Comparison of ENCODE assay signal across 10 cellular contexts in genomic region chr19:12955996-12956395, GRCh38. TPM values are rescaled to one million over a fixed set of nuclear protein-coding genes. Genes with fewer than 3 reads are reported as not detected.
DNase-seq lines count a peak whose midpoint lies in the region; ATAC-seq and TF ChIP-seq lines count a peak whose summit lies in the region.
"Had no signal": no experiment of that assay in that cellular context is flagged by ENCODE, and none has a peak within 500 bp of the region (broad histone marks: within the 10 kb centered on the region; RNA-seq: fewer than 3 reads in every experiment).

No MANE protein-coding gene starts in this region.

- peak overlapping the region; percentile 92 for H3K27ac Mint-ChIP-seq in progenitor cell of endocrine pancreas

- H3K4me1 Mint-ChIP-seq in progenitor cell of endocrine pancreas (ENCODE audit: low read depth): peaks cover 8% of the 10 kb centered on the region

- ATAC-seq in RWPE2 (ENCODE audit: low read depth) (no peak), esophagus mucosa (peak; percentile 24), GM19328 (IDR thresholded peaks at IDR 0.05; ENCODE audit: unreplicated experiment) (no peak), HG02884 (IDR thresholded peaks at IDR 0.05; ENCODE audit: unreplicated experiment) (no peak), aorta (ENCODE audit: low FRiP score) (no peak)

- DNase-seq in GM06990 (ENCODE audit: extremely low read depth, insufficient read length): no peak
- no peak for DNase-seq in RWPE2 (ENCODE audit: low spot score)
- no peak for DNase-seq in progenitor cell of endocrine pancreas (ENCODE audit: low spot score, unreplicated experiment)
- DNase-seq in stimulated activated CD4-positive, alpha-beta T cell treated with anti-CD3 and anti-CD28 coated beads, Interleukin-2, amount 100 ng/mL, for 24 hours: no peak
- DNase-seq in aorta: no peak
- DNase-seq: activated CD4-positive, CD25-positive, alpha-beta regulatory T cell had no signal

- H3K4me1 ChIP-seq in RWPE2 (ENCODE audit: insufficient read depth, poor library complexity, severe bottlenecking): peaks cover 21% of the 10 kb centered on the region
- no peaks in the 10 kb centered on the region for H3K4me1 ChIP-seq in aorta (ENCODE audit: control insufficient read depth in 1 of 2, insufficient read depth in 2 of 2, low read length in 2 of 2)

- TF ChIP-seq CTCF in GM06990 (IDR thresholded peaks at IDR 0.05; ENCODE audit: insufficient read depth, low read length, poor library complexity, severe bottlenecking): no peak
- no peak for TF ChIP-seq CTCF in RWPE2 (IDR thresholded peaks at IDR 0.05; ENCODE audit: poor library complexity, severe bottlenecking)
- TF ChIP-seq CTCF in progenitor cell of endocrine pancreas (IDR thresholded peaks at IDR 0.05; ENCODE audit: unreplicated experiment): no peak

- intact Hi-C loops in aorta (cut with DNase I): no loop called here

- H3K9me3 ChIP-seq in RWPE2 (ENCODE audit: severe bottlenecking) (no peaks in the 10 kb centered on the region), aorta (ENCODE audit: control insufficient read depth, low read length) (no peaks in the 10 kb centered on the region)

- H3K27me3 Mint-ChIP-seq in progenitor cell of endocrine pancreas: peaks cover 2% of the 10 kb centered on the region

- H3K27ac ChIP-seq in RWPE2 (ENCODE audit: poor library complexity, severe bottlenecking) (peak overlapping the region; percentile 75), aorta (ENCODE audit: low read depth in 1 of 2, low read length in 2 of 2) (no peak overlapping the region)

- WGBS in aorta, 2 donors: 65 to 66% methylated on average over 12 of the region's 12 CpGs

- no peaks in the 10 kb centered on the region for H3K27me3 ChIP-seq in GM06990 (replicated peaks; ENCODE audit: control insufficient read depth, insufficient read depth, low read length)
- no peaks in the 10 kb centered on the region for H3K27me3 ChIP-seq in RWPE2 (ENCODE audit: insufficient read depth, poor library complexity, severe bottlenecking)
- H3K27me3 ChIP-seq in aorta (ENCODE audit: control insufficient read depth in 1 of 2, insufficient read depth in 2 of 2, low read length in 1 of 2): no peaks in the 10 kb centered on the region

- H3K4me3 ChIP-seq in GM06990 (replicated peaks; ENCODE audit: low read depth, low read length) (peak overlapping the region; percentile 80), RWPE2 (ENCODE audit: severe bottlenecking) (peak overlapping the region; percentile 98), aorta (ENCODE audit: low read length in 2 of 2) (no peak overlapping the region)

- H3K9me3 Mint-ChIP-seq in progenitor cell of endocrine pancreas (ENCODE audit: low read depth): no peaks in the 10 kb centered on the region

- peaks cover 14% of the 10 kb centered on the region for H3K36me3 Mint-ChIP-seq in progenitor cell of endocrine pancreas (ENCODE audit: insufficient read depth)

- peaks cover 15% of the 10 kb centered on the region for H3K36me3 ChIP-seq in GM06990 (ENCODE audit: control insufficient read depth, insufficient read depth, low read length)
- peaks cover 46% of the 10 kb centered on the region for H3K36me3 ChIP-seq in RWPE2 (ENCODE audit: low read depth)
- peaks cover 0 to 2% of the 10 kb centered on the region in 2 donors for H3K36me3 ChIP-seq in aorta (ENCODE audit: control insufficient read depth in 1 of 2, insufficient read depth in 2 of 2, low read length in 1 of 2)

- H3K4me3 Mint-ChIP-seq in progenitor cell of endocrine pancreas (ENCODE audit: low read depth): peak overlapping the region; percentile 83

RNA-seq across cellular contexts. Expression of gene GADD45GIP1, which starts 1.0 kb away (rescaled TPM):
- total RNA-seq in esophagus mucosa (20.7 TPM), progenitor cell of endocrine pancreas (16.8 and 20.8 TPM in 2 replicates), aorta (10 to 100 TPM; 15.3 to 15.7 TPM)
- polyA plus RNA-seq in aorta: 10 to 100 TPM; 30.9 to 40.6 TPM

RNA-seq across cellular contexts. Expression of gene RAD23A, which starts 10.3 kb away (rescaled TPM):
- total RNA-seq in esophagus mucosa: 65.6 TPM
- 70.4 and 78.8 TPM in 2 replicates for total RNA-seq in progenitor cell of endocrine pancreas
- 100 to 1,000 TPM in 1 of 2 donors, 10 to 100 TPM in 1; 80.7 to 106 TPM for total RNA-seq in aorta
- 100 to 1,000 TPM in 1 of 2 donors, 10 to 100 TPM in 1; 72.4 to 154 TPM for polyA plus RNA-seq in aorta

RNA-seq across cellular contexts. Expression of gene DAND5, which starts 13.4 kb away (rescaled TPM):
- total RNA-seq in esophagus mucosa (not detected), progenitor cell of endocrine pancreas (not detected in 2 replicates), aorta (not detected)
- polyA plus RNA-seq in aorta: under 1 TPM in 1 of 2 donors, not detected in 1; 0.13 TPM
- total RNA-seq: sciatic nerve had no signal

RNA-seq across cellular contexts. Expression of gene CALR, which starts 17.6 kb away (rescaled TPM):
- total RNA-seq in esophagus mucosa (586 TPM), progenitor cell of endocrine pancreas (707 and 730 TPM in 2 replicates), aorta (100 to 1,000 TPM; 649 to 778 TPM)
- 100 to 1,000 TPM; 232 to 296 TPM for polyA plus RNA-seq in aorta

RNA-seq across cellular contexts. Expression of gene FARSA, which starts 22.5 kb away (rescaled TPM):
- total RNA-seq in esophagus mucosa (46.6 TPM), progenitor cell of endocrine pancreas (61.2 and 63.3 TPM in 2 replicates), aorta (10 to 100 TPM; 27.2 to 31.4 TPM)
- 10 to 100 TPM; 19.7 to 23.2 TPM for polyA plus RNA-seq in aorta

Comparison
In these comparisons a context has a peak if more than half of its experiments do, and no peak if none do; other contexts are left out.
1. H3K4me3 ChIP-seq: peak in GM06990 (single experiment) and RWPE2 (single experiment); none in aorta (0 of 2).